Comparison of ENCODE assay signal across 19 cellular contexts in genomic region chr13:110194456-110194855, GRCh38.
DNase-seq lines count a peak whose midpoint lies in the region; ATAC-seq and TF ChIP-seq lines count a peak whose summit lies in the region.
"Had no signal": no experiment of that assay in that cellular context is flagged by ENCODE, and none has a peak within 500 bp of the region (broad histone marks: within the 10 kb centered on the region; RNA-seq: fewer than 3 reads in every experiment).

No MANE protein-coding gene starts in this region.

- H3K4me1 ChIP-seq in Caco-2 = peaks cover 48% of the 10 kb centered on the region

- H3K27ac Mint-ChIP-seq in Caco-2 (ENCODE audit: unreplicated experiment) (peak overlapping the region; percentile 10), chondrocyte (ENCODE audit: unreplicated experiment) (peak overlapping the region; percentile 75), osteocyte (ENCODE audit: unreplicated experiment) (peak overlapping the region; percentile 37)
- H3K27ac Mint-ChIP-seq: B cell; CD4-positive, CD25-positive, alpha-beta regulatory T cell; CD8-positive, alpha-beta memory T cell; GM23338; H9 had no signal

- H3K4me1 Mint-ChIP-seq in Caco-2 (ENCODE audit: low read depth, unreplicated experiment) (peaks cover 55% of the 10 kb centered on the region), chondrocyte (ENCODE audit: low read depth) (peaks cover 47% of the 10 kb centered on the region), osteocyte (ENCODE audit: unreplicated experiment) (peaks cover 8% of the 10 kb centered on the region)
- H3K4me1 Mint-ChIP-seq: B cell; CD4-positive, CD25-positive, alpha-beta regulatory T cell; CD8-positive, alpha-beta memory T cell had no signal

- H3K9me3 ChIP-seq in Caco-2 = no peaks in the 10 kb centered on the region
- H3K9me3 ChIP-seq: BLaER1 had no signal

- CTCF ChIA-PET in Caco-2 (lab: Charles Lee) = no interaction called here

- H3K4me3 ChIP-seq in Caco-2 (ENCODE audit: low read depth, low read length) (no peak overlapping the region), fibroblast of pulmonary artery (replicated peaks; ENCODE audit: low read depth, low read length) (no peak overlapping the region)
- H3K4me3 ChIP-seq: BLaER1, GM23338 had no signal

- H3K27me3 Mint-ChIP-seq in Caco-2 (ENCODE audit: insufficient read depth, unreplicated experiment) = no peaks in the 10 kb centered on the region
- no peaks in the 10 kb centered on the region for H3K27me3 Mint-ChIP-seq in chondrocyte (ENCODE audit: low read depth)
- no peaks in the 10 kb centered on the region for H3K27me3 Mint-ChIP-seq in osteocyte (ENCODE audit: unreplicated experiment)

- H3K27me3 ChIP-seq in Caco-2 (replicated peaks; ENCODE audit: control insufficient read depth, insufficient read depth, low read length) = no peaks in the 10 kb centered on the region
- H3K27me3 ChIP-seq: BLaER1 had no signal

- no peak for DNase-seq in Caco-2
- DNase-seq in chondrocyte (ENCODE audit: low spot score) = no peak
- peak; percentile 20 for DNase-seq in fibroblast of pulmonary artery (ENCODE audit: low read depth)
- DNase-seq in osteocyte (ENCODE audit: extremely low spot score, unreplicated experiment) = no peak
- DNase-seq in SHP77 (lab: John Stamatoyannopoulos, UW) = no peak
- no peak for DNase-seq in activated effector memory CD4-positive, alpha-beta T cell treated with Interleukin-2 at 50 U/mL for 16 hours
- no peak for DNase-seq in stimulated activated naive CD4-positive, alpha-beta T cell treated with Interleukin-2 at 50 U/mL for 16 hours (lab: John Stamatoyannopoulos, UW)
- DNase-seq: Calu3; CD4-positive, CD25-positive, alpha-beta regulatory T cell; CD8-positive, alpha-beta memory T cell; DMS53; DMS79 treated with DMSO at 0.1 percent for 48 hours; GF-D8; H9 had no signal

- H3K36me3 Mint-ChIP-seq in Caco-2 (ENCODE audit: insufficient read depth, unreplicated experiment) = no peaks in the 10 kb centered on the region
- peaks cover 81% of the 10 kb centered on the region for H3K36me3 Mint-ChIP-seq in chondrocyte (ENCODE audit: low read depth)
- H3K36me3 Mint-ChIP-seq in osteocyte (ENCODE audit: unreplicated experiment) = peaks cover 87% of the 10 kb centered on the region
- H3K36me3 Mint-ChIP-seq: CD4-positive, CD25-positive, alpha-beta regulatory T cell had no signal

- H3K36me3 ChIP-seq in Caco-2 (ENCODE audit: control insufficient read depth, insufficient read depth, low read length) = no peaks in the 10 kb centered on the region
- H3K36me3 ChIP-seq: BLaER1 had no signal

- TF ChIP-seq CTCF in Caco-2 (IDR thresholded peaks at IDR 0.05; ENCODE audit: insufficient read depth in 1 of 2, low read depth in 1 of 2, low read length in 1 of 2, severe bottlenecking in 1 of 2, unreplicated experiment in 1 of 2) (no peak), chondrocyte (IDR thresholded peaks at IDR 0.05) (no peak), fibroblast of pulmonary artery (IDR thresholded peaks at IDR 0.05; ENCODE audit: low read length, missing control alignments) (no peak), osteocyte (IDR thresholded peaks at IDR 0.05) (no peak)

- no peak for ATAC-seq in GM19463 (IDR thresholded peaks at IDR 0.05; ENCODE audit: unreplicated experiment)
- ATAC-seq: GM23338, HCT116 had no signal

- no peaks in the 10 kb centered on the region for H3K9me3 Mint-ChIP-seq in Caco-2 (ENCODE audit: unreplicated experiment)
- no peaks in the 10 kb centered on the region for H3K9me3 Mint-ChIP-seq in chondrocyte (ENCODE audit: low read depth)
- no peaks in the 10 kb centered on the region for H3K9me3 Mint-ChIP-seq in osteocyte (ENCODE audit: unreplicated experiment)
- H3K9me3 Mint-ChIP-seq: CD8-positive, alpha-beta memory T cell; GM23338 had no signal

- no TSS peak for BruUV-seq in Caco-2 (replicated peaks; lab: Mats Ljungman, UMichigan)

- intact Hi-C loops in Caco-2 (cut with micrococcal nuclease; ENCODE audit: unreplicated experiment) = no loop called here

- H3K4me3 Mint-ChIP-seq in Caco-2 (ENCODE audit: unreplicated experiment) = no peak overlapping the region
- H3K4me3 Mint-ChIP-seq in chondrocyte (ENCODE audit: unreplicated experiment) = no peak overlapping the region
- H3K4me3 Mint-ChIP-seq in osteocyte (ENCODE audit: unreplicated experiment) = no peak overlapping the region
- H3K4me3 Mint-ChIP-seq: B cell; CD4-positive, CD25-positive, alpha-beta regulatory T cell; CD8-positive, alpha-beta memory T cell; GM23338; H9 had no signal

- POLR2A ChIA-PET in Caco-2 (lab: Charles Lee) = no interaction called here

Comparison
In these comparisons a context has a peak if more than half of its experiments do, and no peak if none do; other contexts are left out.
1. H3K27ac Mint-ChIP-seq: peak in every context shown above with its lines; median percentile 75 in chondrocyte; 37 in osteocyte; 10 in Caco-2.